36 cellular contexts compared by ENCODE assay signal in the genomic region with DNA sequence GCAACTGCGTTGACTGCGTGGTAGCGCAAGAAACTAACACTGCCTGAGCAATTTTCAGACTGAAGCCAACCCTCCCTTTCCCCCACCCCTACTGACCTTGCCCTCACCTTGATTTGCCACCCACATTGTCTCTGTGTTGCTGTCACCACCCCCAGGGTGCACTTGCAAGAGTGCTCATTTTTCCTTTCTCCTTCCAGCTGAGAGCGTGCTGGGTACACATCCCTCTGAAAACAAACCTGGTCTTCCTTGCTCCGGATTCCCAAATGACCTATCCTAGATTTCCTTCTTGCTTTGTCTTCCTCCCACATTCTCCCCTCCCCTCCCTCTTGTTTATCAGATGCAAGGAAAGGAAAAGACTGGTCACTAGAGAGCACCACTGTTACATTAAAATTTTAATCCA. TPM values are rescaled to one million over a fixed set of nuclear protein-coding genes. Genes with fewer than 3 reads are reported as not detected.
"Had no signal": no experiment of that assay in that cellular context is flagged by ENCODE, and none has a peak within 500 bp of the region (broad histone marks: within the 10 kb centered on the region; RNA-seq: fewer than 3 reads in every experiment).

No MANE protein-coding gene starts in this region.

- H3K27me3 Mint-ChIP-seq: activated naive CD8-positive, alpha-beta T cell treated with anti-CD3 and anti-CD28 coated beads for 36 hours; stimulated activated naive B cell treated with anti-CD40 and anti-IgM and Interleukin-4, amounts not matched to agents 10 μg/mL and 1 μg/mL and 100 μg/mL, for 72 hours had no signal

- H3K4me1 ChIP-seq: adrenal gland, left ventricle myocardium inferior, parathyroid adenoma, psoas muscle, right atrium auricular region, stomach, upper lobe of left lung, vagina had no signal

- H3K36me3 ChIP-seq: adrenal gland, cardiac muscle cell, heart right ventricle, left ventricle myocardium inferior, right atrium auricular region, stomach, thyroid gland, upper lobe of left lung, vagina had no signal

- H3K27ac Mint-ChIP-seq: activated CD8-positive, alpha-beta memory T cell treated with anti-CD3 and anti-CD28 coated beads, Interleukin-2, amount 10 ng/mL, durations not matched to agents 7 days and 5 days; activated CD8-positive, alpha-beta T cell treated with anti-CD3 and anti-CD28 coated beads, Interleukin-2, amount 10 ng/mL, durations not matched to agents 7 days and 5 days; activated naive CD8-positive, alpha-beta T cell treated with anti-CD3 and anti-CD28 coated beads for 36 hours; effector memory CD8-positive, alpha-beta T cell; stimulated activated naive B cell treated with anti-CD40 and anti-IgM and Interleukin-4, amounts not matched to agents 10 μg/mL and 1 μg/mL and 100 μg/mL, for 72 hours; T-helper 17 cell had no signal

- H3K9me3 ChIP-seq: adrenal gland, heart right ventricle, left ventricle myocardium inferior, psoas muscle, right atrium auricular region, stomach, thyroid gland, upper lobe of left lung, vagina had no signal

- FAIRE-seq: endothelial cell of umbilical vein, islet of Langerhans had no signal

- H3K4me3 Mint-ChIP-seq: activated CD8-positive, alpha-beta memory T cell treated with anti-CD3 and anti-CD28 coated beads, Interleukin-2, amount 10 ng/mL, durations not matched to agents 7 days and 5 days; activated CD8-positive, alpha-beta T cell treated with anti-CD3 and anti-CD28 coated beads, Interleukin-2, amount 10 ng/mL, durations not matched to agents 7 days and 5 days; activated naive CD8-positive, alpha-beta T cell treated with anti-CD3 and anti-CD28 coated beads for 36 hours; effector memory CD8-positive, alpha-beta T cell; naive B cell; nephron progenitor cell; stimulated activated naive B cell treated with anti-CD40 and anti-IgM and Interleukin-4, amounts not matched to agents 10 μg/mL and 1 μg/mL and 100 μg/mL, for 72 hours; T-helper 17 cell had no signal

- H3K4me2 ChIP-seq: smooth muscle cell had no signal

- H3K4me1 Mint-ChIP-seq: activated CD8-positive, alpha-beta memory T cell treated with anti-CD3 and anti-CD28 coated beads, Interleukin-2, amount 10 ng/mL, durations not matched to agents 7 days and 5 days; activated naive CD8-positive, alpha-beta T cell treated with anti-CD3 and anti-CD28 coated beads for 36 hours had no signal

- H3K9ac ChIP-seq: parathyroid adenoma had no signal

- DNase-seq: activated CD4-positive, alpha-beta T cell treated with anti-CD3 and anti-CD28 coated beads for 1 hour; activated CD8-positive, alpha-beta memory T cell treated with anti-CD3 and anti-CD28 coated beads, Interleukin-2, amount 10 ng/mL, durations not matched to agents 7 days and 5 days; activated CD8-positive, alpha-beta T cell treated with anti-CD3 and anti-CD28 coated beads, Interleukin-2, amount 10 ng/mL, durations not matched to agents 7 days and 5 days; activated naive CD4-positive, alpha-beta T cell; activated naive CD8-positive, alpha-beta T cell treated with anti-CD3 and anti-CD28 coated beads for 36 hours; activated T-cell treated with anti-CD3 and anti-CD28 coated beads, Interleukin-2, amount 50 U/mL, for 48 hours; adrenal gland; aorta; dorsolateral prefrontal cortex; effector memory CD8-positive, alpha-beta T cell; foreskin fibroblast; heart right ventricle; left ventricle myocardium inferior; naive B cell; nephron progenitor cell; psoas muscle; stimulated activated CD4-positive, alpha-beta T cell treated with anti-CD3 and anti-CD28 coated beads, Interleukin-15, amount 100 ng/mL, for 24 hours; stimulated activated CD4-positive, alpha-beta T cell treated with anti-CD3 and anti-CD28 coated beads, Interleukin-2, amount 100 ng/mL, for 24 hours; stimulated activated naive B cell treated with anti-CD40 and anti-IgM and Interleukin-4, amounts not matched to agents 10 μg/mL and 1 μg/mL and 100 μg/mL, for 72 hours; stomach; T-helper 17 cell; T1000; thyroid gland; upper lobe of left lung had no signal

- H3K79me2 ChIP-seq: parathyroid adenoma had no signal

- H3K9me3 Mint-ChIP-seq: activated naive CD8-positive, alpha-beta T cell treated with anti-CD3 and anti-CD28 coated beads for 36 hours; brain; effector memory CD8-positive, alpha-beta T cell; naive B cell; stimulated activated naive B cell treated with anti-CD40 and anti-IgM and Interleukin-4, amounts not matched to agents 10 μg/mL and 1 μg/mL and 100 μg/mL, for 72 hours had no signal

- H3K36me3 Mint-ChIP-seq: activated CD8-positive, alpha-beta memory T cell treated with anti-CD3 and anti-CD28 coated beads, Interleukin-2, amount 10 ng/mL, durations not matched to agents 7 days and 5 days; activated naive CD8-positive, alpha-beta T cell treated with anti-CD3 and anti-CD28 coated beads for 36 hours; naive B cell had no signal

- H3K27me3 ChIP-seq: adrenal gland, dorsolateral prefrontal cortex, right atrium auricular region, stomach, thyroid gland, upper lobe of left lung, vagina had no signal

- ATAC-seq: activated CD8-positive, alpha-beta memory T cell treated with anti-CD3 and anti-CD28 coated beads, Interleukin-2, amount 10 ng/mL, durations not matched to agents 7 days and 5 days; activated CD8-positive, alpha-beta T cell treated with anti-CD3 and anti-CD28 coated beads, Interleukin-2, amount 10 ng/mL, durations not matched to agents 7 days and 5 days; effector memory CD8-positive, alpha-beta T cell; esophagus mucosa; heart right ventricle; psoas muscle; stimulated activated naive B cell treated with anti-CD40 and anti-IgM and Interleukin-4, amounts not matched to agents 10 μg/mL and 1 μg/mL and 100 μg/mL, for 72 hours; T-helper 17 cell had no signal

- H3K4me3 ChIP-seq: adrenal gland, cardiac muscle cell, coronary artery, dorsolateral prefrontal cortex, heart right ventricle, left ventricle myocardium inferior, psoas muscle, right atrium auricular region, smooth muscle cell, stomach, thyroid gland, upper lobe of left lung, vagina had no signal

- H2AFZ ChIP-seq: parathyroid adenoma had no signal

- H3K27ac ChIP-seq: adrenal gland, cardiac muscle cell, coronary artery, dorsolateral prefrontal cortex, heart right ventricle, left ventricle myocardium inferior, parathyroid adenoma, psoas muscle, right atrium auricular region, stomach, thyroid gland, upper lobe of left lung, vagina had no signal

RNA-seq across cellular contexts. Expression of a gene that starts 24.2 kb away (rescaled TPM):
- total RNA-seq: smooth muscle cell had no signal
- polyA plus RNA-seq: smooth muscle cell had no signal

RNA-seq across cellular contexts. Expression of a gene that starts 27.0 kb away (rescaled TPM):
- total RNA-seq: activated CD8-positive, alpha-beta memory T cell treated with anti-CD3 and anti-CD28 coated beads, Interleukin-2, amount 10 ng/mL, durations not matched to agents 7 days and 5 days; endothelial cell of umbilical vein; left ventricle myocardium inferior; lung microvascular endothelial cell; T-helper 17 cell had no signal
- polyA plus RNA-seq: aorta, cardiac muscle cell, endothelial cell of umbilical vein, smooth muscle cell had no signal

RNA-seq across cellular contexts. Expression of a gene that starts 47.5 kb away (rescaled TPM):
- total RNA-seq: activated CD8-positive, alpha-beta memory T cell treated with anti-CD3 and anti-CD28 coated beads, Interleukin-2, amount 10 ng/mL, durations not matched to agents 7 days and 5 days; activated CD8-positive, alpha-beta T cell treated with anti-CD3 and anti-CD28 coated beads, Interleukin-2, amount 10 ng/mL, durations not matched to agents 7 days and 5 days; activated naive CD8-positive, alpha-beta T cell treated with anti-CD3 and anti-CD28 coated beads for 36 hours; aorta; cerebellum; endothelial cell of umbilical vein; esophagus mucosa; heart right ventricle; left ventricle myocardium inferior; lung microvascular endothelial cell; psoas muscle; right atrium auricular region; smooth muscle cell; T-helper 17 cell; thyroid gland; upper lobe of left lung; vagina had no signal
- polyA plus RNA-seq: aorta, cardiac muscle cell, endothelial cell of umbilical vein, stomach had no signal
